In the genomic region with DNA sequence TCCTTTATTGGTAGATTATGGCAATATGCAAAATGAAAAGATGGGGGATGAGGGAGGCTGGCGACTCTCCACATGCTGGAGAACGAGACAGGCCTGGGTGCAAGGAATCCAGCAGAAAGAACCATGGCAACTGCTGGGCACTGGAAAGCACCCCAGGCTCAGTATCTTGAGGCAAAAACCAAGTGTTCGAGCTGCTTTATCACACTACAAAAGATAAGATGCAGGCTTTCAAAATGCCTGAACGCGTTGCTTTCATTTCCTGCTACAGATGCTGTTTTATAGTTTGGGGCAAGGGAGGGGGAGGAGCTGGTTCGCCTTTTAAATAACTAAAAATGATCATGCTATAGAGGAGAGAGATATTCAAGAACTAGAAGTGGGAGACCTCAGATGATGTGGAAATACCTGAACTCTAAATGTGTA, we compare ENCODE assay signal across 14 cellular contexts. TPM values are rescaled to one million over a fixed set of nuclear protein-coding genes. Genes with fewer than 3 reads are reported as not detected.
A peak's percentile ranks its signal among the peaks of the same experiment; 100 is the strongest.
DNase-seq lines count a peak whose midpoint lies in the region; ATAC-seq, FAIRE-seq and TF ChIP-seq lines count a peak whose summit lies in the region.
"Had no signal": no experiment of that assay in that cellular context is flagged by ENCODE, and none has a peak within 500 bp of the region (broad histone marks: within the 10 kb centered on the region; RNA-seq: fewer than 3 reads in every experiment).

No MANE protein-coding gene starts in this region.

- H3K9ac ChIP-seq in HepG2 (ENCODE audit: insufficient read depth, low read depth, low read length) = no peak overlapping the region

- no peak for TF ChIP-seq POLR2A in HepG2 (IDR thresholded peaks at IDR 0.05; ENCODE audit: insufficient read depth in 1 of 2, low read depth in 2 of 2, low read length in 2 of 2)

- TF ChIP-seq EP300 in HepG2 (IDR thresholded peaks at IDR 0.05; ENCODE audit: low read depth in 2 of 2, low read length in 2 of 2) = no peak
- no peak for TF ChIP-seq EP300 in HepG2 (CRISPR knock-in tag; IDR thresholded peaks at IDR 0.05; ENCODE audit: borderline replicate concordance)

- TF ChIP-seq CTCF in CD4-positive, alpha-beta T cell (IDR thresholded peaks at IDR 0.05) = no peak
- no peak for TF ChIP-seq CTCF in upper lobe of right lung (IDR thresholded peaks at IDR 0.05)
- no peak for TF ChIP-seq CTCF in mucosa of descending colon (IDR thresholded peaks at IDR 0.05)
- no peak for TF ChIP-seq CTCF in HepG2 (CRISPR knock-in tag; IDR thresholded peaks at IDR 0.05)

- CTCF ChIA-PET in CD4-positive, alpha-beta T cell (lab: Charles Lee) = interaction anchor here (0.8 to 4.2 kb wide), 3 partner anchors 14 to 68 kb away, joined by 3 to 22 read pairs (median 14); no protein-coding TSS in a partner anchor
- CTCF ChIA-PET in activated CD8-positive, alpha-beta T cell treated with anti-CD3 and anti-CD28 coated beads, Interleukin-2, amount 10 ng/mL, durations not matched to agents 7 days and 5 days (lab: Charles Lee) = interaction anchor here (0.5 to 15.7 kb wide), 10 partner anchors 14 to 249 kb away, joined by 3 to 158 read pairs (median 4); no protein-coding TSS in a partner anchor
- CTCF ChIA-PET in HepG2 (lab: Yijun Ruan, JAX; ENCODE audit: low intra/inter-chr PET ratio, low total read pairs) = no interaction called here

- H3K4me1 Mint-ChIP-seq in CD4-positive, alpha-beta T cell (ENCODE audit: low read depth) = peaks cover 87% of the 10 kb centered on the region
- H3K4me1 Mint-ChIP-seq in activated CD8-positive, alpha-beta T cell treated with anti-CD3 and anti-CD28 coated beads, Interleukin-2, amount 10 ng/mL, durations not matched to agents 7 days and 5 days (ENCODE audit: low read depth) = peaks cover 65% of the 10 kb centered on the region

- no peaks in the 10 kb centered on the region for H3K9me3 ChIP-seq in CD4-positive, alpha-beta T cell (ENCODE audit: control insufficient read depth, low read length)
- H3K9me3 ChIP-seq in right cardiac atrium (ENCODE audit: control insufficient read depth, low read length) (no peaks in the 10 kb centered on the region), upper lobe of right lung (no peaks in the 10 kb centered on the region), mucosa of descending colon (no peaks in the 10 kb centered on the region), HepG2 (ENCODE audit: low read length) (no peaks in the 10 kb centered on the region)
- H3K9me3 ChIP-seq: Caco-2, sigmoid colon, uterus had no signal

- no peaks in the 10 kb centered on the region for H3K27me3 ChIP-seq in CD4-positive, alpha-beta T cell (ENCODE audit: control insufficient read depth, insufficient read depth, low read length)
- no peaks in the 10 kb centered on the region for H3K27me3 ChIP-seq in right cardiac atrium (ENCODE audit: control insufficient read depth, insufficient read depth)
- no peaks in the 10 kb centered on the region for H3K27me3 ChIP-seq in upper lobe of right lung
- no peaks in the 10 kb centered on the region for H3K27me3 ChIP-seq in HepG2 (ENCODE audit: control insufficient read depth in 1 of 2, insufficient read depth in 2 of 2, low read length in 2 of 2)
- H3K27me3 ChIP-seq: sigmoid colon, uterus had no signal

- H3K79me2 ChIP-seq in HepG2 (ENCODE audit: insufficient read depth, low read length) = no peaks in the 10 kb centered on the region

- peak overlapping the region; percentile 22 for H3K4me3 ChIP-seq in right cardiac atrium (ENCODE audit: low read length)
- H3K4me3 ChIP-seq in upper lobe of right lung = no peak overlapping the region
- H3K4me3 ChIP-seq in mucosa of descending colon = no peak overlapping the region
- no peak overlapping the region for H3K4me3 ChIP-seq in HepG2 (replicated peaks in 1 of 3; ENCODE audit: insufficient read depth in 1 of 3, low read depth in 2 of 3, low read length in 3 of 3)
- H3K4me3 ChIP-seq: sigmoid colon, uterus had no signal

- peak; percentile 68 for ATAC-seq in CD4-positive, alpha-beta T cell (ENCODE audit: poor library complexity)
- ATAC-seq in activated CD8-positive, alpha-beta T cell treated with anti-CD3 and anti-CD28 coated beads, Interleukin-2, amount 10 ng/mL, durations not matched to agents 7 days and 5 days = peak; percentile 57
- ATAC-seq in right cardiac atrium (no peak), upper lobe of right lung (no peak), mucosa of descending colon (no peak), HepG2 (no peak)

- H3K36me3 Mint-ChIP-seq in CD4-positive, alpha-beta T cell (ENCODE audit: low read depth) = peaks cover 61% of the 10 kb centered on the region
- H3K36me3 Mint-ChIP-seq in activated CD8-positive, alpha-beta T cell treated with anti-CD3 and anti-CD28 coated beads, Interleukin-2, amount 10 ng/mL, durations not matched to agents 7 days and 5 days (ENCODE audit: low read depth) = peaks cover 63% of the 10 kb centered on the region

- FAIRE-seq in GM18507 (lab: Jason Lieb, UNC) = peak; percentile 92
- FAIRE-seq in HepG2 (lab: Jason Lieb, UNC) = no peak

- POLR2A ChIA-PET in CD4-positive, alpha-beta T cell (lab: Charles Lee) = interaction anchor here (0.6 to 5.2 kb wide), 15 partner anchors 10 to 1171 kb away, joined by 3 to 40 read pairs (median 4); a partner anchor contains a TSS
- POLR2A ChIA-PET in activated CD8-positive, alpha-beta T cell treated with anti-CD3 and anti-CD28 coated beads, Interleukin-2, amount 10 ng/mL, durations not matched to agents 7 days and 5 days (lab: Charles Lee) = interaction anchor here (0.7 to 2.0 kb wide), 8 partner anchors 11 to 163 kb away, joined by 3 to 14 read pairs (median 6); a partner anchor contains a TSS
- POLR2A ChIA-PET in HepG2 (lab: Yijun Ruan, JAX) = no interaction called here

- H3K27ac ChIP-seq in CD4-positive, alpha-beta T cell (ENCODE audit: low read depth, low read length) = peak overlapping the region; percentile 64
- H3K27ac ChIP-seq in right cardiac atrium (ENCODE audit: low read length) = peak overlapping the region; percentile 91
- no peak overlapping the region for H3K27ac ChIP-seq in upper lobe of right lung
- no peak overlapping the region for H3K27ac ChIP-seq in HepG2 (ENCODE audit: extremely low read length, insufficient read depth, low read length)
- H3K27ac ChIP-seq: RWPE1, sigmoid colon, uterus had no signal

- H3K4me1 ChIP-seq in right cardiac atrium (ENCODE audit: control insufficient read depth, insufficient read depth, low read length) = no peaks in the 10 kb centered on the region
- H3K4me1 ChIP-seq in upper lobe of right lung = no peaks in the 10 kb centered on the region
- no peaks in the 10 kb centered on the region for H3K4me1 ChIP-seq in mucosa of descending colon (ENCODE audit: low read depth)
- H3K4me1 ChIP-seq in HepG2 (ENCODE audit: insufficient read depth, low read length) = no peaks in the 10 kb centered on the region
- H3K4me1 ChIP-seq: Caco-2 had no signal

- no peaks in the 10 kb centered on the region for H3K27me3 Mint-ChIP-seq in CD4-positive, alpha-beta T cell
- no peaks in the 10 kb centered on the region for H3K27me3 Mint-ChIP-seq in activated CD8-positive, alpha-beta T cell treated with anti-CD3 and anti-CD28 coated beads, Interleukin-2, amount 10 ng/mL, durations not matched to agents 7 days and 5 days (ENCODE audit: low read depth)

- no peak for TF ChIP-seq RAD21 in HepG2 (CRISPR knock-in tag; IDR thresholded peaks at IDR 0.05)

- intact Hi-C loops in CD4-positive, alpha-beta T cell (cut with DNase I, micrococcal nuclease) = loop anchor here in 1 of 2 experiments (5.0 kb wide), 1 partner anchor 40 kb away; a partner anchor contains a TSS
- intact Hi-C loops in right cardiac atrium (cut with DNase I) = no loop called here
- intact Hi-C loops in upper lobe of right lung (cut with DNase I) = no loop called here
- intact Hi-C loops in mucosa of descending colon (cut with DNase I, micrococcal nuclease) = no loop called here
- intact Hi-C loops in HepG2 (cut with micrococcal nuclease; ENCODE audit: unreplicated experiment) = no loop called here

- in situ Hi-C loops in HepG2 (cut with HindIII; ENCODE audit: extremely low pct_ligation_motif_present, low pct_unique_long_range_greater_than_20kb) = no loop called here

- H3K27ac Mint-ChIP-seq in CD4-positive, alpha-beta T cell = peak overlapping the region; percentile 93
- peak overlapping the region; percentile 93 for H3K27ac Mint-ChIP-seq in activated CD8-positive, alpha-beta T cell treated with anti-CD3 and anti-CD28 coated beads, Interleukin-2, amount 10 ng/mL, durations not matched to agents 7 days and 5 days

- WGBS in right cardiac atrium = 47% methylated on average over 6 of the region's 6 CpGs
- 94% methylated on average over 6 of the region's 6 CpGs for WGBS in HepG2 (ENCODE audit: low lambda C conversion rate)

- H3K9me3 Mint-ChIP-seq in CD4-positive, alpha-beta T cell = no peaks in the 10 kb centered on the region
- H3K9me3 Mint-ChIP-seq in activated CD8-positive, alpha-beta T cell treated with anti-CD3 and anti-CD28 coated beads, Interleukin-2, amount 10 ng/mL, durations not matched to agents 7 days and 5 days (ENCODE audit: insufficient read depth) = no peaks in the 10 kb centered on the region

- no TSS peak for BruUV-seq in HepG2 (replicated peaks; lab: Mats Ljungman, UMichigan)

- peaks cover 32% of the 10 kb centered on the region for H3K36me3 ChIP-seq in upper lobe of right lung
- H3K36me3 ChIP-seq in mucosa of descending colon (ENCODE audit: low read depth) = no peaks in the 10 kb centered on the region
- peaks cover 0 to 1% of the 10 kb centered on the region in 2 experiments; a peak in 1 of 5 replicates for H3K36me3 ChIP-seq in HepG2 (replicated peaks in 1 of 2; ENCODE audit: control insufficient read depth in 1 of 2, insufficient read depth in 2 of 2, low read length in 2 of 2)
- H3K36me3 ChIP-seq: uterus had no signal

- no peaks in the 10 kb centered on the region for H4K20me1 ChIP-seq in HepG2 (ENCODE audit: insufficient read depth, low read length)

- peak overlapping the region; percentile 77 for H3K4me3 Mint-ChIP-seq in CD4-positive, alpha-beta T cell
- H3K4me3 Mint-ChIP-seq in activated CD8-positive, alpha-beta T cell treated with anti-CD3 and anti-CD28 coated beads, Interleukin-2, amount 10 ng/mL, durations not matched to agents 7 days and 5 days = peak overlapping the region; percentile 67

- H3K4me2 ChIP-seq in HepG2 (ENCODE audit: low read depth, low read length) = no peak overlapping the region

- DNase-seq in CD4-positive, alpha-beta T cell = peak in 3 of 10 experiments; percentile 17 to 36 (median 19)
- no peak for DNase-seq in GM18507 (ENCODE audit: extremely low spot score, insufficient read length, low read depth)
- peak; percentile 39 for DNase-seq in activated CD8-positive, alpha-beta T cell treated with anti-CD3 and anti-CD28 coated beads, Interleukin-2, amount 10 ng/mL, durations not matched to agents 7 days and 5 days
- no peak for DNase-seq in right cardiac atrium
- no peak for DNase-seq in upper lobe of right lung
- DNase-seq in mucosa of descending colon = no peak
- DNase-seq in HepG2 (ENCODE audit: low spot score) = no peak
- no peak for DNase-seq in KG1 (lab: John Stamatoyannopoulos, UW)
- DNase-seq: Caco-2, Kasumi-1, midbrain, sigmoid colon, uterus had no signal

- H2AFZ ChIP-seq in HepG2 (ENCODE audit: low read length) = no peak overlapping the region

RNA-seq across cellular contexts. Expression of a gene that starts 38.9 kb away (rescaled TPM):
- total RNA-seq in CD4-positive, alpha-beta T cell = 10 to 100 TPM; 96.8 to 98.5 TPM
- total RNA-seq in activated CD8-positive, alpha-beta T cell treated with anti-CD3 and anti-CD28 coated beads, Interleukin-2, amount 10 ng/mL, durations not matched to agents 7 days and 5 days = 100 to 1,000 TPM; 104 TPM
- total RNA-seq in right cardiac atrium = 10 to 100 TPM; 44.3 to 53.2 (median 48.8) TPM
- polyA plus RNA-seq in right cardiac atrium = 24.4 TPM
- 37.5 TPM for total RNA-seq in upper lobe of right lung
- total RNA-seq in mucosa of descending colon = 10 to 100 TPM; 20.5 to 36.3 (median 27.9) TPM
- 9.7 and 11.6 TPM in 2 replicates for total RNA-seq in HepG2 (2016; rRNA removed; fragmentation: Illumina TruSeq; extraction: Trizol)
- total RNA-seq in HepG2 (2016; cell fraction: cytosol; rRNA removed; fragmentation: Illumina TruSeq; extraction: Trizol; ENCODE audit: low read depth) = 2.4 and 2.5 TPM in 2 replicates
- 9.5 and 10.5 TPM in 2 replicates for total RNA-seq in HepG2 (2016; cell fraction: insoluble cytoplasmic fraction; rRNA removed; fragmentation: Illumina TruSeq; extraction: Trizol)
- total RNA-seq in HepG2 (2016; cell fraction: membrane; rRNA removed; fragmentation: Illumina TruSeq; extraction: Trizol) = 4.7 and 5.1 TPM in 2 replicates
- 15.1 and 17.0 TPM in 2 replicates for total RNA-seq in HepG2 (2016; cell fraction: nucleus; rRNA removed; fragmentation: Illumina TruSeq; extraction: Trizol)
- 2.5 and 2.8 TPM in 2 replicates for polyA plus RNA-seq in HepG2 (2011; rRNA removed)
- 1.1 and 2.0 TPM in 2 replicates for polyA plus RNA-seq in HepG2 (2011; cell fraction: cytosol; rRNA removed)
- polyA plus RNA-seq in HepG2 (2011; cell fraction: nucleus; rRNA removed) = 3.9 and 4.5 TPM in 2 replicates
- polyA plus RNA-seq in HepG2 (2012) = 3.0 and 5.9 TPM in 2 replicates
- polyA plus RNA-seq in HepG2 (2016; cell fraction: cytosol; fragmentation: Illumina TruSeq; extraction: Trizol; ENCODE audit: low read depth) = 1.0 and 1.5 TPM in 2 replicates
- polyA plus RNA-seq in HepG2 (2016; cell fraction: insoluble cytoplasmic fraction; fragmentation: Illumina TruSeq; extraction: Trizol; ENCODE audit: low read depth) = 5.5 and 6.0 TPM in 2 replicates
- polyA plus RNA-seq in HepG2 (2016; cell fraction: membrane; fragmentation: Illumina TruSeq; extraction: Trizol; ENCODE audit: low read depth) = 1.3 and 2.4 TPM in 2 replicates
- polyA plus RNA-seq in HepG2 (2016; cell fraction: nucleus; fragmentation: Illumina TruSeq; extraction: Trizol; ENCODE audit: insufficient read depth, low read depth) = 9.0 and 13.1 TPM in 2 replicates
- 11.8 and 30.5 TPM in 2 replicates for polyA minus RNA-seq in HepG2 (2011; rRNA and poly(A)+ RNA removed; ENCODE audit: low replicate concordance)
- polyA minus RNA-seq in HepG2 (2011; cell fraction: cytosol; rRNA and poly(A)+ RNA removed) = 6.8 and 8.1 TPM in 2 replicates
- 19.8 and 20.9 TPM in 2 replicates for polyA minus RNA-seq in HepG2 (2011; cell fraction: nucleus; rRNA and poly(A)+ RNA removed)

Comparison
In these comparisons a context has a peak if more than half of its experiments do, and no peak if none do; other contexts are left out.
1. ATAC-seq: peak in CD4-positive, alpha-beta T cell (single experiment) and activated CD8-positive, alpha-beta T cell treated with anti-CD3 and anti-CD28 coated beads, Interleukin-2, amount 10 ng/mL, durations not matched to agents 7 days and 5 days (single experiment); none in right cardiac atrium (0 of 2), upper lobe of right lung (single experiment), mucosa of descending colon (single experiment) and HepG2 (single experiment).
2. H3K27ac ChIP-seq: peak in CD4-positive, alpha-beta T cell (single experiment) and right cardiac atrium (single experiment); none in upper lobe of right lung (single experiment) and HepG2 (single experiment).